In the genomic region with DNA sequence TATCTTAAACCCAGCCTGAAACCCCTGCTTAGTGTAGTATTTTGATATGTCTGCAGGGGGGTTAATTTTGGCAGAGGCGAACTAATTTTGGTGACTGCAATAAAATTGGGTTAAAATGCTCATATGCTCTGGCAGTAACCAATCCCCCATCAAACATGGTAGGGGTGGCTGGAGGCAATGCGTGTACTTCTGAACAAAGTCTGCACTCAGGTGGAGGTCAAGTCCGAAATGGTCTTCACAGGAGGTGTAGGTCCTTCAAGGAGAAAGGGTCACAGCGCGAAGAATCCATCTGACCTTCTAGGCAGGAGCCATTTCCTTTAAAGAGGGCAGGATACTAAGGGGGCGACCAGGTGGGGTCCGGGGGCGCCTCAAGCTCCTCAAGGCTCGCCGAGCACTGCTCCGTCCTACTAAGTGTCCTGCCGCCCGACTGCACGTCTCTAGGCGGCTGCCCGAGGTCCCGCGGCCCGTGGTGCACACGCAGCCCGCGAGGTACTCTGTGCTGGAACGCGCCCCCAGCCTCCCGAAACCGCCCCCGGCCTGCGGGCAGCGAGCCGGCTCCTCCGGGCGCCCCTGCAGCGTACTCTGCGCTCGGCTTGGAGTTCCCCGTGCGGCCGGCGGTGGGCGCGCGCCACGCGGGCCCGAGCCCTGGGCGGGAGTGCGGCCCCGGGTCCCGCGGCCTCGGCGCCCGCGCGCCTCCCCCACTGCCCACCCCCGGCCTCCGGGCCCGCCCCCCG, we compare ENCODE assay signal across 1 cellular context.
TF ChIP-seq lines count a peak whose summit lies in the region.

No MANE protein-coding gene starts in this region.

TF ChIP-seq in IMR-90, 13 proteins besides CTCF, POLR2A, EP300 and RAD21:
- TF ChIP-seq, protein P1, sequence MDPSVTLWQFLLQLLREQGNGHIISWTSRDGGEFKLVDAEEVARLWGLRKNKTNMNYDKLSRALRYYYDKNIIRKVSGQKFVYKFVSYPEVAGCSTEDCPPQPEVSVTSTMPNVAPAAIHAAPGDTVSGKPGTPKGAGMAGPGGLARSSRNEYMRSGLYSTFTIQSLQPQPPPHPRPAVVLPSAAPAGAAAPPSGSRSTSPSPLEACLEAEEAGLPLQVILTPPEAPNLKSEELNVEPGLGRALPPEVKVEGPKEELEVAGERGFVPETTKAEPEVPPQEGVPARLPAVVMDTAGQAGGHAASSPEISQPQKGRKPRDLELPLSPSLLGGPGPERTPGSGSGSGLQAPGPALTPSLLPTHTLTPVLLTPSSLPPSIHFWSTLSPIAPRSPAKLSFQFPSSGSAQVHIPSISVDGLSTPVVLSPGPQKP (IDR thresholded peaks at IDR 0.05; ENCODE audit: borderline replicate concordance, low read depth, low read length), result no peak
- TF ChIP-seq RFX5 (IDR thresholded peaks at IDR 0.05; ENCODE audit: low read depth, low read length) (no peak), CEBPB (IDR thresholded peaks at IDR 0.05; ENCODE audit: low read depth, low read length) (no peak), BHLHE40 (IDR thresholded peaks at IDR 0.05; ENCODE audit: low read depth, low read length) (no peak), RCOR1 (IDR thresholded peaks at IDR 0.05; ENCODE audit: insufficient replicate concordance, low read length) (no peak), NFE2L2 (IDR thresholded peaks at IDR 0.05; ENCODE audit: low read depth, low read length) (no peak), CHD1 (IDR thresholded peaks at IDR 0.05; ENCODE audit: low read depth, low read length) (no peak), MAZ (IDR thresholded peaks at IDR 0.05; ENCODE audit: borderline replicate concordance, low read depth, low read length) (no peak), SMC3 (IDR thresholded peaks at IDR 0.05; ENCODE audit: low read depth, low read length) (no peak), MAFK (IDR thresholded peaks at IDR 0.05; ENCODE audit: low read depth, low read length) (no peak), MXI1 (IDR thresholded peaks at IDR 0.05; ENCODE audit: borderline replicate concordance, low read depth, low read length) (no peak), FOS (IDR thresholded peaks at IDR 0.05; ENCODE audit: low read depth, low read length) (no peak)
- TF ChIP-seq, protein P2, sequence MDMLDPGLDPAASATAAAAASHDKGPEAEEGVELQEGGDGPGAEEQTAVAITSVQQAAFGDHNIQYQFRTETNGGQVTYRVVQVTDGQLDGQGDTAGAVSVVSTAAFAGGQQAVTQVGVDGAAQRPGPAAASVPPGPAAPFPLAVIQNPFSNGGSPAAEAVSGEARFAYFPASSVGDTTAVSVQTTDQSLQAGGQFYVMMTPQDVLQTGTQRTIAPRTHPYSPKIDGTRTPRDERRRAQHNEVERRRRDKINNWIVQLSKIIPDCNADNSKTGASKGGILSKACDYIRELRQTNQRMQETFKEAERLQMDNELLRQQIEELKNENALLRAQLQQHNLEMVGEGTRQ (IDR thresholded peaks at IDR 0.05; ENCODE audit: low read depth, low read length), result no peak
